ENCODE assay signal across 22 cellular contexts in genomic region chr11:44671234-44671633, GRCh38. TPM values are rescaled to one million over a fixed set of nuclear protein-coding genes. Genes with fewer than 3 reads are reported as not detected.
DNase-seq lines count a peak whose midpoint lies in the region; ATAC-seq, FAIRE-seq and TF ChIP-seq lines count a peak whose summit lies in the region.
"Had no signal": no experiment of that assay in that cellular context is flagged by ENCODE, and none has a peak within 500 bp of the region (broad histone marks: within the 10 kb centered on the region; RNA-seq: fewer than 3 reads in every experiment).

No MANE protein-coding gene starts in this region.

- H4K8ac ChIP-seq in H1 (ENCODE audit: extremely low read depth, insufficient read depth, low read length) = peak overlapping the region; percentile 51

- H4K20me1 ChIP-seq in H1 (replicated peaks in 1 of 2; ENCODE audit: control insufficient read depth in 1 of 2, insufficient read depth in 2 of 2, low read length in 2 of 2) = no peaks in the 10 kb centered on the region

- H3K9ac ChIP-seq in H1 (replicated peaks in 1 of 4; ENCODE audit: extremely low read depth in 1 of 4, low read depth in 3 of 4, low read length in 3 of 4) (peak overlapping the region in 2 of 4 experiments; percentile 14 to 23; a peak in 1 of 7 replicates), iPS-20b (ENCODE audit: low read depth, low read length) (peak overlapping the region; percentile 63; the same call in 1 of the 2 replicates)
- H3K9ac ChIP-seq: KMS-11 had no signal

- H2BK5ac ChIP-seq in H1 (ENCODE audit: low read depth, low read length) = peak overlapping the region; percentile 99

- no peak overlapping the region for H3K14ac ChIP-seq in H1 (ENCODE audit: insufficient read length)

- H3K27ac ChIP-seq in HEK293 (ENCODE audit: extremely low read depth, low read depth, low read length) (no peak overlapping the region), H1 (ENCODE audit: low read depth, low read length) (peak overlapping the region; percentile 63), iPS-20b (ENCODE audit: low read length) (peak overlapping the region; percentile 84)
- H3K27ac ChIP-seq: HL-60, KMS-11, SJCRH30 had no signal

- no peak for TF ChIP-seq POLR2A in H1 (IDR thresholded peaks at IDR 0.05; ENCODE audit: control extremely low read depth in 1 of 2, low read depth in 2 of 2, low read length in 2 of 2)

- peak overlapping the region; percentile 94 for H3K4ac ChIP-seq in H1 (replicated peaks; ENCODE audit: insufficient read length, low read depth, low read length)

- DNase-seq in H1 (ENCODE audit: low read depth in 1 of 2, low spot score in 2 of 2) (peak; percentile 64 to 70), NCI-H446 (lab: John Stamatoyannopoulos, UW) (no peak), NCI-H1048 (lab: John Stamatoyannopoulos, UW) (no peak), GM19238 (ENCODE audit: insufficient read length, low spot score) (no peak)
- DNase-seq: CD4-positive, CD25-positive, alpha-beta regulatory T cell; COR-L47; DMS79; IMR-90; NCI-H1105; NCI-H146; NCI-H2029; NCI-H345; NCI-H526; OCI-M1; SJCRH30 had no signal

- H2BK120ac ChIP-seq in H1 (replicated peaks; ENCODE audit: low read depth, low read length) = peak overlapping the region; percentile 98

- H3K4me3 ChIP-seq in HEK293 (ENCODE audit: low read depth, low read length) (no peak overlapping the region), H1 (ENCODE audit: extremely low read depth in 1 of 4, insufficient read depth in 2 of 4, low read depth in 3 of 4, low read length in 4 of 4) (peak overlapping the region in 1 of 4 experiments; percentile 46; a peak in 3 of 8 replicates), iPS-20b (ENCODE audit: low read length) (peak overlapping the region; percentile 45; the same call in 1 of the 2 replicates)
- H3K4me3 ChIP-seq: SJCRH30 had no signal

- POLR2A ChIA-PET in HEK293 (lab: Yijun Ruan, JAX) = no interaction called here
- POLR2A ChIA-PET in H1 (lab: Charles Lee; ENCODE audit: partially characterized antibody) = no interaction called here

- no peak overlapping the region for H2AFZ ChIP-seq in H1 (ENCODE audit: low read length)

- peak overlapping the region; percentile 96 for H4K91ac ChIP-seq in H1 (replicated peaks; ENCODE audit: insufficient read length, low read length)

- ATAC-seq in HG03342 (IDR thresholded peaks at IDR 0.05; ENCODE audit: unreplicated experiment) = no peak

- H3K56ac ChIP-seq in H1 (replicated peaks; ENCODE audit: insufficient read length, low read depth, low read length) = peak overlapping the region; percentile 63

- no peaks in the 10 kb centered on the region for H3K4me1 ChIP-seq in HEK293 (ENCODE audit: control insufficient read depth, insufficient read depth, low read length)
- H3K4me1 ChIP-seq in H1 (replicated peaks in 1 of 4; ENCODE audit: control insufficient read depth in 3 of 4, insufficient read depth in 4 of 4, low read length in 3 of 4) = peaks cover 3 to 16% (median 14%) of the 10 kb centered on the region in 4 experiments; a peak in 5 of 7 replicates
- H3K4me1 ChIP-seq in iPS-20b (ENCODE audit: insufficient read depth, low read length) = peaks cover 14% of the 10 kb centered on the region; the same call in 1 of the 2 replicates
- H3K4me1 ChIP-seq: SJCRH30 had no signal

- no peak overlapping the region for H2BK15ac ChIP-seq in H1 (ENCODE audit: low read length)

- H3K4me2 ChIP-seq in H1 (ENCODE audit: insufficient read depth in 1 of 2, low read depth in 2 of 2, low read length in 2 of 2) = peak overlapping the region; percentile 64 to 71
- H3K4me2 ChIP-seq: KMS-11 had no signal

- no peaks in the 10 kb centered on the region for H3K79me1 ChIP-seq in H1 (ENCODE audit: low read depth, low read length)

- H2AK5ac ChIP-seq in H1 (ENCODE audit: low read depth, low read length) = peak overlapping the region; percentile 97; the same call in 1 of the 2 replicates

- no peak; a peak in 2 of 4 replicates for TF ChIP-seq RAD21 in H1 (IDR thresholded peaks at IDR 0.05 in 1 of 2, conservative IDR thresholded peaks at IDR 0.05 in 1 of 2; ENCODE audit: low read depth in 2 of 2, low read length in 2 of 2)

- peak overlapping the region; percentile 93 for H4K5ac ChIP-seq in H1 (ENCODE audit: insufficient read length, low read depth, low read length)

- H3K36me3 ChIP-seq in HEK293 (ENCODE audit: control insufficient read depth in 2 of 2, insufficient read depth in 1 of 2, low read length in 2 of 2) (no peaks in the 10 kb centered on the region), H1 (ENCODE audit: control insufficient read depth in 2 of 4, insufficient read depth in 4 of 4, low read length in 3 of 4) (no peaks in the 10 kb centered on the region), iPS-20b (ENCODE audit: insufficient read depth, low read depth, low read length) (no peaks in the 10 kb centered on the region)
- H3K36me3 ChIP-seq: SJCRH30 had no signal

- H3K23ac ChIP-seq in H1 (ENCODE audit: insufficient read length) = peak overlapping the region; percentile 57

- H3K23me2 ChIP-seq in H1 (ENCODE audit: low read depth, low read length) = peaks cover 2% of the 10 kb centered on the region; the same call in 1 of the 2 replicates

- peak overlapping the region; percentile 99 for H2BK12ac ChIP-seq in H1 (ENCODE audit: low read depth, low read length)

- no peaks in the 10 kb centered on the region for H3K9me3 ChIP-seq in HEK293 (ENCODE audit: control insufficient read depth, insufficient read depth, low read depth, low read length)
- peaks cover 0 to 8% of the 10 kb centered on the region in 2 experiments; a peak in 1 of 4 replicates for H3K9me3 ChIP-seq in H1 (ENCODE audit: insufficient read depth in 2 of 2, low read depth in 1 of 2, low read length in 1 of 2)
- H3K9me3 ChIP-seq in iPS-20b (ENCODE audit: insufficient read depth, low read depth, low read length) = peaks cover 9% of the 10 kb centered on the region
- H3K9me3 ChIP-seq: SJCRH30 had no signal

- H3K79me2 ChIP-seq in H1 (ENCODE audit: control insufficient read depth in 1 of 2, insufficient read depth in 2 of 2, low read length in 2 of 2) = no peaks in the 10 kb centered on the region

- H3K18ac ChIP-seq in H1 (ENCODE audit: extremely low read depth, low read length) = peak overlapping the region; percentile 100

- 21% methylated on average over 1 of the region's 1 CpG; no CpG with 5 or more reads in 1 of the 2 experiments for WGBS in H1 (ENCODE audit: extremely low coverage in 1 of 2, insufficient coverage in 1 of 2, insufficient read length in 1 of 2, insufficient replicate concordance in 2 of 2, low coverage in 1 of 2, low lambda C conversion rate in 2 of 2, missing lambda C conversion rate in 1 of 2), 2 experiments

- no peak for TF ChIP-seq CTCF in HEK293 (tag by site-specific recombination; IDR thresholded peaks at IDR 0.05)
- no peak for TF ChIP-seq CTCF in H1 (IDR thresholded peaks at IDR 0.05; ENCODE audit: control extremely low read depth in 1 of 3, insufficient read depth in 1 of 3, low read depth in 1 of 3, low read length in 3 of 3)

- FAIRE-seq in H1 (lab: Jason Lieb, UNC) = peak; percentile 89
- FAIRE-seq: RCC 7860 had no signal

- peak in 1 of 2 experiments; percentile 39; a peak in 1 of 3 replicates for TF ChIP-seq EP300 in H1 (IDR thresholded peaks at IDR 0.05; ENCODE audit: borderline replicate concordance in 1 of 2, low read depth in 2 of 2, low read length in 2 of 2)

- H3K27me3 ChIP-seq in H1 (replicated peaks in 1 of 4; ENCODE audit: control insufficient read depth in 3 of 4, extremely low read depth in 1 of 4, insufficient read depth in 3 of 4, low read length in 3 of 4) (no peaks in the 10 kb centered on the region), iPS-20b (ENCODE audit: insufficient read depth, low read length) (no peaks in the 10 kb centered on the region)
- H3K27me3 ChIP-seq: SJCRH30 had no signal

- CTCF ChIA-PET in HEK293 (lab: Yijun Ruan, JAX) (no interaction called here), H1 (lab: Charles Lee; ENCODE audit: partially characterized antibody) (interaction anchor here (0.6 to 1.4 kb wide), 3 partner anchors 38 to 189 kb away, joined by 3 read pairs; no protein-coding TSS in a partner anchor)

- H2BK20ac ChIP-seq in H1 (ENCODE audit: low read length) = peak overlapping the region; percentile 100

TF ChIP-seq in HEK293, 187 proteins besides CTCF, POLR2A, EP300 and RAD21:
- TF ChIP-seq ZNF311 (tag by site-specific recombination; IDR thresholded peaks at IDR 0.05; ENCODE audit: borderline replicate concordance) (no peak), ZNF585B (tag by site-specific recombination; IDR thresholded peaks at IDR 0.05) (peak; percentile 26; the same call in 1 of the 2 replicates), ZFP41 (tag by site-specific recombination; IDR thresholded peaks at IDR 0.05; ENCODE audit: borderline replicate concordance) (no peak)

RNA-seq across cellular contexts. Expression of gene TSPAN18, which starts 55.5 kb away (rescaled TPM):
- 8.8 and 10.2 TPM in 2 replicates for total RNA-seq in H1 (2021; fragmentation: NEBNext Ultra II Directional; extraction: Animal tissue kit (Norgen Biotek cat#: 25700))
- 5.2 and 7.0 TPM in 2 replicates for polyA plus RNA-seq in H1 (2011; rRNA removed)
- polyA plus RNA-seq in H1 (2011; cell fraction: cytosol; rRNA removed) = 2.8 TPM
- 5.7 TPM for polyA plus RNA-seq in H1 (2011; cell fraction: nucleus; rRNA removed)
- polyA plus RNA-seq in H1 (2012, experiment 1 of 2) = 9.6 to 10.3 TPM (median 10.0 TPM) in 4 replicates
- 8.6 TPM for polyA plus RNA-seq in H1 (2012, experiment 2 of 2)
- polyA plus RNA-seq in H1 (2013, experiment 1 of 2) = 14.5 TPM
- 15.6 TPM for polyA plus RNA-seq in H1 (2013, experiment 2 of 2)
- 4.0 and 5.8 TPM in 2 replicates for polyA minus RNA-seq in H1 (2011; rRNA and poly(A)+ RNA removed)
- 2.6 TPM for polyA minus RNA-seq in H1 (2011; cell fraction: cytosol; rRNA and poly(A)+ RNA removed)
- polyA minus RNA-seq in H1 (2011; cell fraction: nucleus; rRNA and poly(A)+ RNA removed) = 6.3 TPM
- total RNA-seq: HT-29 had no signal

Comparison
In these comparisons a context has a peak if more than half of its experiments do, and no peak if none do; other contexts are left out.
1. DNase-seq: peak in H1 (2 of 2); none in NCI-H446 (0 of 2), NCI-H1048 (single experiment) and GM19238 (single experiment).
2. Of the 6 proteins assayed by ChIP-seq in both HEK293 and H1: peak only in HEK293: none; only in H1: YY1; in both: none; in neither: 5.